24 cellular contexts compared by ENCODE assay signal in the genomic region with DNA sequence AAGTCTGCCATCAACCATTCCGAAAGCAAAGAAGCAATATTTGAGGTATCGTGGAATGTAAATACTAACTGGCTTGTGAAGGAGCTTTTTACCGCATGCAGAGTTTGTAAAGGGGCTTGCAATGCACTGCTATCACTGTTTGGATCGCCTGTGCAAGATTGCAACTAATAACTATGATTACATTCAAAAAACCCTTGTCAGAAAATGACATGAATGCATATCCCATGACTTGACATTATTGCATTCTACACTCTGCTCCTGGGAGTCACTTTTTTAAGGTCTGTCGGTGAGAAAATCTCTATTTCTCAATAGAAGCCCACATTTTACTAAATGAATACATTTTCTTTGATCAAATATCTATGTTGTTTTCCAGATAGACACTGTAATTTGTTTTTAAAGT.
"Had no signal": no experiment of that assay in that cellular context is flagged by ENCODE, and none has a peak within 500 bp of the region (broad histone marks: within the 10 kb centered on the region; RNA-seq: fewer than 3 reads in every experiment).

No MANE protein-coding gene starts in this region.

- H3K27me3 ChIP-seq: ascending aorta, cardiac muscle cell, SJSA1 had no signal

- H3K27ac ChIP-seq: ascending aorta, cardiac muscle cell, SJSA1 had no signal

- ATAC-seq: activated CD8-positive, alpha-beta T cell treated with anti-CD3 and anti-CD28 coated beads for 36 hours; activated T-cell treated with anti-CD3 and anti-CD28 coated beads, Interleukin-2, amount 50 U/mL, for 72 hours; activated T-helper 17 cell treated with anti-CD3 and anti-CD28 coated beads, Interleukin-2, amount 50 U/mL, for 72 hours; Panc1 had no signal

- H3K9ac ChIP-seq: SK-N-SH had no signal

- DNase-seq: activated CD4-positive, alpha-beta T cell treated with anti-CD3 and anti-CD28 coated beads, Interleukin-2, amount 10 ng/mL, durations not matched to agents 24 days and 14 days; activated CD4-positive, alpha-beta T cell treated with anti-CD3 and anti-CD28 coated beads, Interleukin-2, amount 50 U/mL, for 4 hours; activated CD8-positive, alpha-beta T cell treated with anti-CD3 and anti-CD28 coated beads for 36 hours; activated effector memory CD4-positive, alpha-beta T cell treated with anti-CD3 and anti-CD28 coated beads, Interleukin-2, amount 50 U/mL, for 16 hours; activated naive CD4-positive, alpha-beta T cell; activated naive CD4-positive, alpha-beta T cell treated with anti-CD3 and anti-CD28 coated beads, Interleukin-2, amount 50 U/mL, for 16 hours; activated naive CD8-positive, alpha-beta T cell treated with anti-CD3 and anti-CD28 coated beads for 36 hours; activated T-cell treated with anti-CD3 and anti-CD28 coated beads, Interleukin-2, amount 50 U/mL, for 1 hour; activated T-cell treated with anti-CD3 and anti-CD28 coated beads, Interleukin-2, amount 50 U/mL, for 72 hours; amygdala; cerebellar nuclear complex; NCI-H1092 treated with DMSO at 0.1 percent for 48 hours; NCI-H146; NCI-H187; NCI-H446; NCI-H510A treated with DMSO at 0.1 percent for 48 hours; NCI-H526 treated with DMSO at 0.1 percent for 48 hours; SHP77; SK-N-SH had no signal

- H3K4me1 ChIP-seq: ascending aorta, SJSA1 had no signal

- H3K9me3 ChIP-seq: ascending aorta, SK-N-SH had no signal

- H3K36me3 ChIP-seq: ascending aorta, cardiac muscle cell, SJSA1 had no signal

- H3K4me3 ChIP-seq: ascending aorta, cardiac muscle cell, SJSA1 had no signal

- H3K4me2 ChIP-seq: SK-N-SH had no signal
